21 cellular contexts compared by ENCODE assay signal in genomic region chr14:60220917-60221316, GRCh38.
"Had no signal": no experiment of that assay in that cellular context is flagged by ENCODE, and none has a peak within 500 bp of the region (broad histone marks: within the 10 kb centered on the region; RNA-seq: fewer than 3 reads in every experiment).

No MANE protein-coding gene starts in this region.

- DNase-seq: activated CD4-positive, alpha-beta T cell treated with anti-CD3 and anti-CD28 coated beads for 4 hours; activated CD4-positive, alpha-beta T cell treated with anti-CD3 and anti-CD28 coated beads, Interleukin-2, amount 50 U/mL, for 48 hours; activated CD4-positive, CD25-positive, alpha-beta regulatory T cell; activated naive CD4-positive, alpha-beta T cell; amniotic stem cell; effector memory CD4-positive, alpha-beta T cell; hippocampal formation; islet precursor cell; left cardiac atrium; retina; spleen; stimulated activated CD4-positive, alpha-beta T cell treated with anti-CD3 and anti-CD28 coated beads, Interleukin-4, amount 100 ng/mL, for 24 hours; T-helper 9 cell had no signal

- H3K27me3 ChIP-seq: breast epithelium, spleen had no signal

- H3K36me3 Mint-ChIP-seq: activated naive CD8-positive, alpha-beta T cell; natural killer cell treated with Interleukin-12 subunit alpha and Interleukin-12 subunit beta and Interleukin-15 and Interleukin-18, amount 100 ng/mL, for 72 hours; type B pancreatic cell had no signal

- H3K27ac ChIP-seq: breast epithelium, spleen had no signal

- H3K27ac Mint-ChIP-seq: activated T-helper 2 cell treated with anti-CD3 and anti-CD28 coated beads, Interferon-gamma antibody, Interleukin-2, Interleukin-4, amounts not matched to agents 10 μg/mL and 5 μg/mL and 100 μg/mL, durations not matched to agents 14 hours and 24 hours and 36 hours; natural killer cell treated with Interleukin-12 subunit alpha and Interleukin-12 subunit beta and Interleukin-15 and Interleukin-18, amount 100 ng/mL, for 72 hours; progenitor cell of endocrine pancreas; type B pancreatic cell had no signal

- H3K9me3 Mint-ChIP-seq: activated T-helper 2 cell treated with anti-CD3 and anti-CD28 coated beads, Interferon-gamma antibody, Interleukin-2, Interleukin-4, amounts not matched to agents 10 μg/mL and 5 μg/mL and 100 μg/mL, durations not matched to agents 14 hours and 24 hours and 36 hours; central memory CD8-positive, alpha-beta T cell; natural killer cell treated with Interleukin-12 subunit alpha and Interleukin-12 subunit beta and Interleukin-15 and Interleukin-18, amount 100 ng/mL, for 72 hours; type B pancreatic cell had no signal

- H3K9me3 ChIP-seq: breast epithelium, spleen had no signal

- H3K4me3 ChIP-seq: breast epithelium, spleen had no signal

- H3K4me1 ChIP-seq: breast epithelium had no signal

- ATAC-seq: esophagus mucosa, left cardiac atrium had no signal

- H3K36me3 ChIP-seq: breast epithelium, spleen had no signal

- H3K27me3 Mint-ChIP-seq: activated naive CD8-positive, alpha-beta T cell; central memory CD8-positive, alpha-beta T cell; natural killer cell treated with Interleukin-12 subunit alpha and Interleukin-12 subunit beta and Interleukin-15 and Interleukin-18, amount 100 ng/mL, for 72 hours; progenitor cell of endocrine pancreas; type B pancreatic cell had no signal

- H3K4me1 Mint-ChIP-seq: central memory CD8-positive, alpha-beta T cell had no signal

- H3K4me3 Mint-ChIP-seq: central memory CD8-positive, alpha-beta T cell; natural killer cell treated with Interleukin-12 subunit alpha and Interleukin-12 subunit beta and Interleukin-15 and Interleukin-18, amount 100 ng/mL, for 72 hours; type B pancreatic cell had no signal
